Comparison of ENCODE assay signal across 9 cellular contexts in genomic region chr5:132674671-132675506, GRCh38. TPM values are rescaled to one million over a fixed set of nuclear protein-coding genes. Genes with fewer than 3 reads are reported as not detected.
DNase-seq lines count a peak whose midpoint lies in the region; ATAC-seq and TF ChIP-seq lines count a peak whose summit lies in the region.
"Had no signal": no experiment of that assay in that cellular context is flagged by ENCODE, and none has a peak within 500 bp of the region (broad histone marks: within the 10 kb centered on the region; RNA-seq: fewer than 3 reads in every experiment).

No MANE protein-coding gene starts in this region.

- H2AFZ ChIP-seq in PC-3 (ENCODE audit: low read length): peak overlapping the region; percentile 62; the same call in 1 of the 2 replicates

- H3K9ac ChIP-seq in PC-3 (ENCODE audit: low read length): no peak overlapping the region

- H3K4me2 ChIP-seq in PC-3 (ENCODE audit: low read length): peak overlapping the region; percentile 75

- 54% methylated on average over 5 of the region's 13 CpGs for WGBS in esophagus muscularis mucosa
- WGBS in stomach, 5 donors: 65 to 79% (median 68%) methylated on average over 13 of the region's 13 CpGs

- H3K27me3 ChIP-seq in PC-3 (ENCODE audit: low read length): no peaks in the 10 kb centered on the region
- no peaks in the 10 kb centered on the region for H3K27me3 ChIP-seq in esophagus muscularis mucosa
- no peaks in the 10 kb centered on the region for H3K27me3 ChIP-seq in stomach
- H3K27me3 ChIP-seq: adrenal gland had no signal

- H3K79me2 ChIP-seq in PC-3 (ENCODE audit: low read length): no peaks in the 10 kb centered on the region

- H4K20me1 ChIP-seq in PC-3 (ENCODE audit: low read length): no peaks in the 10 kb centered on the region

- TF ChIP-seq CTCF in PC-3 (conservative IDR thresholded peaks at IDR 0.05; ENCODE audit: low read depth, low read length) (no peak), esophagus muscularis mucosa (IDR thresholded peaks at IDR 0.05) (no peak), stomach (IDR thresholded peaks at IDR 0.05) (no peak)

- H3K36me3 ChIP-seq in PC-3 (ENCODE audit: low read depth, low read length) (no peaks in the 10 kb centered on the region), esophagus muscularis mucosa (no peaks in the 10 kb centered on the region), stomach (no peaks in the 10 kb centered on the region)
- H3K36me3 ChIP-seq: adrenal gland had no signal

- POLR2A ChIA-PET in PC-3 (lab: Charles Lee; ENCODE audit: unreplicated experiment): no interaction called here

- DNase-seq in activated CD8-positive, alpha-beta memory T cell treated with anti-CD3 and anti-CD28 coated beads for 24 hours: peak; percentile 52
- DNase-seq in activated CD8-positive, alpha-beta memory T cell treated with anti-CD3 and anti-CD28 coated beads, Interleukin-2, amount 50 U/mL, for 48 hours: no peak
- peak; percentile 92 for DNase-seq in PC-3
- peak; percentile 87 for DNase-seq in esophagus muscularis mucosa (ENCODE audit: extremely low spot score)
- no peak for DNase-seq in stomach
- no peak for DNase-seq in NCI-H2081 treated with DMSO at 0.1 percent for 48 hours (lab: John Stamatoyannopoulos, UW)
- DNase-seq in cerebellum (ENCODE audit: low spot score): no peak

- no peaks in the 10 kb centered on the region for H3K9me2 ChIP-seq in PC-3 (replicated peaks; ENCODE audit: low read length)

- no peaks in the 10 kb centered on the region for H3K9me3 ChIP-seq in PC-3 (ENCODE audit: low read length)
- no peaks in the 10 kb centered on the region for H3K9me3 ChIP-seq in esophagus muscularis mucosa
- no peaks in the 10 kb centered on the region for H3K9me3 ChIP-seq in stomach
- H3K9me3 ChIP-seq: adrenal gland had no signal

- CTCF ChIA-PET in PC-3 (lab: Charles Lee): interaction anchor here (0.5 kb wide), 1 partner anchor 179 kb away, joined by 3 read pairs; no protein-coding TSS in a partner anchor

- intact Hi-C loops in PC-3 (cut with micrococcal nuclease) (no loop called here), esophagus muscularis mucosa (cut with DNase I) (no loop called here), stomach (cut with DNase I; ENCODE audit: low total_unique reads) (no loop called here)

- TF ChIP-seq POLR2A in esophagus muscularis mucosa (IDR thresholded peaks at IDR 0.05; ENCODE audit: low read depth): no peak
- no peak for TF ChIP-seq POLR2A in stomach (IDR thresholded peaks at IDR 0.05)

- H3K27ac ChIP-seq in PC-3 (ENCODE audit: low read length): peak overlapping the region; percentile 70
- H3K27ac ChIP-seq in esophagus muscularis mucosa (replicated peaks in 1 of 4): peak overlapping the region; percentile 49 to 70 (median 60)
- peak overlapping the region in 4 of 5 donors; percentile 44 to 80 (median 64) for H3K27ac ChIP-seq in stomach
- H3K27ac ChIP-seq: adrenal gland had no signal

- H3K4me3 ChIP-seq in PC-3 (ENCODE audit: low read length): peak overlapping the region; percentile 48
- no peak overlapping the region for H3K4me3 ChIP-seq in esophagus muscularis mucosa
- H3K4me3 ChIP-seq in stomach: no peak overlapping the region
- H3K4me3 ChIP-seq: adrenal gland had no signal

- H3K4me1 ChIP-seq in PC-3 (ENCODE audit: insufficient read depth, low read length): peaks cover 42% of the 10 kb centered on the region
- H3K4me1 ChIP-seq in esophagus muscularis mucosa: peaks cover 0 to 24% (median 17%) of the 10 kb centered on the region in 4 donors
- H3K4me1 ChIP-seq in stomach: peaks cover 5 to 27% (median 14%) of the 10 kb centered on the region in 4 donors

- ATAC-seq in HG02588 (IDR thresholded peaks at IDR 0.05; ENCODE audit: unreplicated experiment): peak; percentile 76
- ATAC-seq in PC-3: peak; percentile 72

- no TSS peak for BruUV-seq in PC-3 (replicated peaks; lab: Mats Ljungman, UMichigan)

- TF ChIP-seq EP300 in esophagus muscularis mucosa (IDR thresholded peaks at IDR 0.05) (no peak), stomach (IDR thresholded peaks at IDR 0.05) (no peak)

- H3F3A ChIP-seq in PC-3 (ENCODE audit: low read length, unreplicated experiment): no peaks in the 10 kb centered on the region

RNA-seq across cellular contexts. Expression of gene IL4, which starts 1.1 kb away (rescaled TPM):
- total RNA-seq in PC-3 (2014; rRNA removed) (not detected in 2 replicates), esophagus muscularis mucosa (not detected), stomach (not detected), cerebellum (not detected)
- polyA plus RNA-seq in stomach: not detected
- total RNA-seq: adrenal gland had no signal
- polyA plus RNA-seq: adrenal gland had no signal

RNA-seq across cellular contexts. Expression of gene IL13, which starts 16.9 kb away (rescaled TPM):
- total RNA-seq in PC-3 (2014; rRNA removed): not detected in 2 replicates
- total RNA-seq in esophagus muscularis mucosa: not detected
- under 1 TPM in 1 of 5 donors, not detected in 4; 0.55 TPM for total RNA-seq in stomach
- not detected for polyA plus RNA-seq in stomach
- not detected for total RNA-seq in cerebellum

Comparison
In these comparisons a context has a peak if more than half of its experiments do, and no peak if none do; other contexts are left out.
1. DNase-seq: peak in activated CD8-positive, alpha-beta memory T cell treated with anti-CD3 and anti-CD28 coated beads for 24 hours (single experiment), PC-3 (single experiment) and esophagus muscularis mucosa (single experiment); none in activated CD8-positive, alpha-beta memory T cell treated with anti-CD3 and anti-CD28 coated beads, Interleukin-2, amount 50 U/mL, for 48 hours (single experiment), stomach (single experiment), NCI-H2081 treated with DMSO at 0.1 percent for 48 hours (single experiment) and cerebellum (single experiment).
2. Peak in every context shown above with its lines, with median percentiles within 50 percentile points of each other: H3K27ac ChIP-seq.